Comparison of ENCODE assay signal across 2 cellular contexts in genomic region chr12:71640316-71640715, GRCh38.
TF ChIP-seq lines count a peak whose summit lies in the region.

No MANE protein-coding gene starts in this region.

TF ChIP-seq in A549, 52 proteins besides CTCF, POLR2A, EP300 and RAD21:
- TF ChIP-seq HOXB13 (CRISPR knock-in tag; IDR thresholded peaks at IDR 0.05; ENCODE audit: low read depth), result no peak
- no peak for TF ChIP-seq MAFK (IDR thresholded peaks at IDR 0.05; ENCODE audit: partially characterized antibody)
- no peak for TF ChIP-seq HDAC2 (IDR thresholded peaks at IDR 0.05)
- no peak for TF ChIP-seq ELK1 (IDR thresholded peaks at IDR 0.05; ENCODE audit: low read depth, low read length)
- no peak for TF ChIP-seq SMC3 (IDR thresholded peaks at IDR 0.05)

TF ChIP-seq in GM12878, 131 proteins besides CTCF, POLR2A, EP300 and RAD21:
- no peak for TF ChIP-seq ZZZ3 (IDR thresholded peaks at IDR 0.05; ENCODE audit: control insufficient read depth, insufficient read length, low read depth)
- TF ChIP-seq TBL1XR1 (IDR thresholded peaks at IDR 0.05; ENCODE audit: low read depth, low read length), result no peak
- TF ChIP-seq SMAD1 (IDR thresholded peaks at IDR 0.05; ENCODE audit: low read depth, partially characterized antibody), result no peak
- TF ChIP-seq IKZF2 (IDR thresholded peaks at IDR 0.05), result no peak
- TF ChIP-seq MAX (IDR thresholded peaks at IDR 0.05; ENCODE audit: low read depth, low read length), result no peak
- TF ChIP-seq USF2 (IDR thresholded peaks at IDR 0.05; ENCODE audit: borderline replicate concordance, low read depth, low read length), result no peak
- TF ChIP-seq REST (IDR thresholded peaks at IDR 0.05; ENCODE audit: low read depth, low read length), result no peak
- no peak for TF ChIP-seq SP1 (IDR thresholded peaks at IDR 0.05; ENCODE audit: low read depth, low read length)
- TF ChIP-seq ETV6 (conservative IDR thresholded peaks at IDR 0.05 in 1 of 2, IDR thresholded peaks at IDR 0.05 in 1 of 2; ENCODE audit: borderline replicate concordance in 1 of 2, low read depth in 1 of 2), result no peak
- TF ChIP-seq ZNF384 (IDR thresholded peaks at IDR 0.05; ENCODE audit: borderline replicate concordance, low read depth, low read length), result no peak
- TF ChIP-seq CHD1 (IDR thresholded peaks at IDR 0.05; ENCODE audit: low read depth, low read length), result no peak
- no peak for TF ChIP-seq IKZF1 (conservative IDR thresholded peaks at IDR 0.05)
- TF ChIP-seq ZBTB4 (CRISPR knock-in tag; IDR thresholded peaks at IDR 0.05), result no peak
- TF ChIP-seq ZBTB33 (IDR thresholded peaks at IDR 0.05), result no peak
- TF ChIP-seq BCL11A (IDR thresholded peaks at IDR 0.05; ENCODE audit: low read depth, low read length), result no peak
- TF ChIP-seq BHLHE40 (IDR thresholded peaks at IDR 0.05; ENCODE audit: borderline replicate concordance in 1 of 2, low read depth in 2 of 2, low read length in 1 of 2), result no peak
- TF ChIP-seq ZBTB40 (IDR thresholded peaks at IDR 0.05; ENCODE audit: borderline replicate concordance), result no peak
